ENCODE assay signal across 12 cellular contexts in genomic region chr13:40652588-40652940, GRCh38. TPM values are rescaled to one million over a fixed set of nuclear protein-coding genes. Genes with fewer than 3 reads are reported as not detected.
A peak's percentile ranks its signal among the peaks of the same experiment; 100 is the strongest.
DNase-seq lines count a peak whose midpoint lies in the region; ATAC-seq, FAIRE-seq and TF ChIP-seq lines count a peak whose summit lies in the region.
"Had no signal": no experiment of that assay in that cellular context is flagged by ENCODE, and none has a peak within 500 bp of the region (broad histone marks: within the 10 kb centered on the region; RNA-seq: fewer than 3 reads in every experiment).

No MANE protein-coding gene starts in this region.

- no peak for TF ChIP-seq CTCF in body of pancreas (IDR thresholded peaks at IDR 0.05)

- FAIRE-seq in frontal cortex (lab: Jason Lieb, UNC): no peak
- FAIRE-seq: keratinocyte had no signal

- TF ChIP-seq POLR2A in body of pancreas (IDR thresholded peaks at IDR 0.05): no peak

- H3K27me3 ChIP-seq in iPS-20b (ENCODE audit: insufficient read depth, low read length): no peaks in the 10 kb centered on the region
- no peaks in the 10 kb centered on the region for H3K27me3 ChIP-seq in body of pancreas
- H3K27me3 ChIP-seq: SJSA1 had no signal

- intact Hi-C loops in body of pancreas (cut with DNase I): no loop called here

- peak; percentile 31 for ATAC-seq in GM18517 (IDR thresholded peaks at IDR 0.05; ENCODE audit: unreplicated experiment)
- peak; percentile 51 for ATAC-seq in GM21576 (IDR thresholded peaks at IDR 0.05; ENCODE audit: unreplicated experiment)
- ATAC-seq in HG03571 (IDR thresholded peaks at IDR 0.05; ENCODE audit: unreplicated experiment): peak; percentile 49
- no peak for ATAC-seq in body of pancreas

- H3K4me3 ChIP-seq in iPS-20b (ENCODE audit: low read length): peak overlapping the region; percentile 42; the same call in 1 of the 2 replicates
- no peak overlapping the region for H3K4me3 ChIP-seq in body of pancreas
- H3K4me3 ChIP-seq: SJSA1 had no signal

- peak overlapping the region; percentile 64; the same call in 1 of the 2 replicates for H3K9ac ChIP-seq in iPS-20b (ENCODE audit: low read depth, low read length)

- H3K36me3 ChIP-seq in iPS-20b (ENCODE audit: insufficient read depth, low read depth, low read length) (no peaks in the 10 kb centered on the region), body of pancreas (replicated peaks in 1 of 2; ENCODE audit: insufficient read depth in 1 of 2, low read depth in 2 of 2) (no peaks in the 10 kb centered on the region)
- H3K36me3 ChIP-seq: SJSA1 had no signal

- H3K9me3 ChIP-seq in iPS-20b (ENCODE audit: insufficient read depth, low read depth, low read length) (no peaks in the 10 kb centered on the region; the same call in 1 of the 2 replicates), body of pancreas (no peaks in the 10 kb centered on the region)
- H3K9me3 ChIP-seq: SJSA1 had no signal

- DNase-seq in frontal cortex (ENCODE audit: low spot score in 2 of 2): no peak
- no peak for DNase-seq in stimulated activated CD4-positive, alpha-beta T cell treated with anti-CD3 and anti-CD28 coated beads, Interleukin-2, amount 100 ng/mL, for 24 hours
- DNase-seq in body of pancreas: no peak
- no peak for DNase-seq in NCI-H1105 treated with DMSO at 0.1 percent for 48 hours (lab: John Stamatoyannopoulos, UW)
- DNase-seq: effector memory CD4-positive, alpha-beta T cell; NCI-H1436 had no signal

- H3K4me1 ChIP-seq in iPS-20b (ENCODE audit: insufficient read depth, low read length) (peaks cover 47% of the 10 kb centered on the region), body of pancreas (peaks cover 63% of the 10 kb centered on the region)

- WGBS in body of pancreas, 2 donors: 54 to 64% methylated on average over 2 of the region's 2 CpGs

- H3K27ac ChIP-seq in iPS-20b (ENCODE audit: low read length) (peak overlapping the region; percentile 43), body of pancreas (no peak overlapping the region)
- H3K27ac ChIP-seq: SJSA1 had no signal

RNA-seq across cellular contexts. Expression of gene FOXO1, which starts 13.9 kb away (rescaled TPM):
- total RNA-seq in frontal cortex: 9.8 TPM
- total RNA-seq in body of pancreas: 10 to 100 TPM; 24.1 to 51.1 TPM
